In genomic region chr15:49742381-49742780, GRCh38 we compare ENCODE assay signal across 17 cellular contexts.
"Had no signal": no experiment of that assay in that cellular context is flagged by ENCODE, and none has a peak within 500 bp of the region (broad histone marks: within the 10 kb centered on the region; RNA-seq: fewer than 3 reads in every experiment).

No MANE protein-coding gene starts in this region.

- H3K27ac Mint-ChIP-seq: activated naive CD4-positive, alpha-beta T cell treated with anti-CD3 and anti-CD28 coated beads, Interleukin-2, amount 50 U/mL, for 72 hours; progenitor cell of endocrine pancreas had no signal

- H3K9me3 ChIP-seq: adrenal gland, testis, upper lobe of left lung had no signal

- H3K4me3 ChIP-seq: adrenal gland, smooth muscle cell, testis, upper lobe of left lung had no signal

- FAIRE-seq: keratinocyte had no signal

- ATAC-seq: activated naive CD4-positive, alpha-beta T cell treated with anti-CD3 and anti-CD28 coated beads, Interleukin-2, amount 50 U/mL, for 72 hours; foreskin keratinocyte had no signal

- DNase-seq: activated CD4-positive, alpha-beta T cell treated with anti-CD3 and anti-CD28 coated beads, Interleukin-2, amount 50 U/mL, for 4 hours; activated gamma-delta T cell treated with Interleukin-2 at 50 U/mL for 16 hours; foreskin keratinocyte; hypothalamus; mesenchymal stem cell; occipital lobe; stimulated activated CD4-positive, alpha-beta T cell treated with anti-CD3 and anti-CD28 coated beads, Interleukin-4, amount 100 ng/mL, for 1 hour; SW 1271; T-helper 2 cell; testis; upper lobe of left lung; WERI-Rb-1 had no signal

- H3K4me1 ChIP-seq: adrenal gland, foreskin keratinocyte, testis, upper lobe of left lung had no signal

- H3K27ac ChIP-seq: adrenal gland, foreskin keratinocyte, testis, upper lobe of left lung, WERI-Rb-1 had no signal

- H3K27me3 ChIP-seq: adrenal gland, foreskin keratinocyte, testis, upper lobe of left lung had no signal

- H3K36me3 Mint-ChIP-seq: activated naive CD4-positive, alpha-beta T cell treated with anti-CD3 and anti-CD28 coated beads, Interleukin-2, amount 50 U/mL, for 72 hours had no signal

- H3K4me2 ChIP-seq: smooth muscle cell had no signal

- H3K36me3 ChIP-seq: adrenal gland, upper lobe of left lung, WERI-Rb-1 had no signal

- H3K27me3 Mint-ChIP-seq: progenitor cell of endocrine pancreas had no signal
